ENCODE assay signal across 1 cellular context in the genomic region with DNA sequence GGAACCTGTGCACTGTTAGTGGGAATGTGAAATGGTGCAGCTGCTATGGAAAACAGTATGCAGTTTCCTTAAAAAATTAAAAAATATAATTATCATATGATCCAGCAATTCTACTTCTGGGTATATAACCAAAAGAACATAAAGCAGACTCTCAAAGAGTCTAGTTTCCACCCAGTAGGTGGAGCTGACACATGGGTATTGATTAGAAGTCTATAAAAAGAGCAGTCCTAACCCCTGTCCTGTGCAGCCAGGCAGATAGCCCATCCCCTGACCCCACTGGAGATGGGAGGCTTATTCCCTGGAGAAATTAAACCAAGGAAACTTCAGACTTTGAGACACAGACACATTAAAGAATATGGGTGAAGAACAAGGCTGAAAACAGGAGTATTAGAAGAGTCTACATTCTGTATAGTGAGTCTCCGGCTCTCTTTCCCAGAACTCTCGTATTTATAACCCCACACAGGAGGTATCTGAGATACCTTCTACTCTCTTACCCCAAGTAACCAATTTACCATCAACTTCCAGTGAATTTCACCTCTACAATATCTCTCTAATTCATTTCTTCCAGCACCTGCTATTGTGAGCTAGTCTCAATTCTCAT.
TF ChIP-seq lines count a peak whose summit lies in the region.

No MANE protein-coding gene starts in this region.

TF ChIP-seq in SK-N-SH treated with all-trans-retinoic acid at 6 μM for 48 hours, 23 proteins besides CTCF, POLR2A, EP300 and RAD21 (continued from another document):
- TF ChIP-seq CREB5 (CRISPR knock-in tag; IDR thresholded peaks at IDR 0.05; ENCODE audit: low read depth) (no peak), ESRRG (CRISPR knock-in tag; IDR thresholded peaks at IDR 0.05) (no peak), SNAI2 (CRISPR knock-in tag; IDR thresholded peaks at IDR 0.05) (no peak), GLIS3 (CRISPR knock-in tag; IDR thresholded peaks at IDR 0.05) (no peak), TOX (CRISPR knock-in tag; IDR thresholded peaks at IDR 0.05; ENCODE audit: borderline replicate concordance) (no peak), ISL1 (CRISPR knock-in tag; IDR thresholded peaks at IDR 0.05) (no peak), ARNTL (CRISPR knock-in tag; IDR thresholded peaks at IDR 0.05; ENCODE audit: borderline replicate concordance, low read depth) (no peak), CSDC2 (CRISPR knock-in tag; IDR thresholded peaks at IDR 0.05) (no peak), TSHZ2 (CRISPR knock-in tag; IDR thresholded peaks at IDR 0.05) (no peak), ZC3H10 (CRISPR knock-in tag; IDR thresholded peaks at IDR 0.05) (no peak), ZNF8 (CRISPR knock-in tag; IDR thresholded peaks at IDR 0.05) (no peak), ZFP30 (CRISPR knock-in tag; IDR thresholded peaks at IDR 0.05) (no peak), ZNF70 (CRISPR knock-in tag; IDR thresholded peaks at IDR 0.05) (no peak)
- TF ChIP-seq, protein P1, sequence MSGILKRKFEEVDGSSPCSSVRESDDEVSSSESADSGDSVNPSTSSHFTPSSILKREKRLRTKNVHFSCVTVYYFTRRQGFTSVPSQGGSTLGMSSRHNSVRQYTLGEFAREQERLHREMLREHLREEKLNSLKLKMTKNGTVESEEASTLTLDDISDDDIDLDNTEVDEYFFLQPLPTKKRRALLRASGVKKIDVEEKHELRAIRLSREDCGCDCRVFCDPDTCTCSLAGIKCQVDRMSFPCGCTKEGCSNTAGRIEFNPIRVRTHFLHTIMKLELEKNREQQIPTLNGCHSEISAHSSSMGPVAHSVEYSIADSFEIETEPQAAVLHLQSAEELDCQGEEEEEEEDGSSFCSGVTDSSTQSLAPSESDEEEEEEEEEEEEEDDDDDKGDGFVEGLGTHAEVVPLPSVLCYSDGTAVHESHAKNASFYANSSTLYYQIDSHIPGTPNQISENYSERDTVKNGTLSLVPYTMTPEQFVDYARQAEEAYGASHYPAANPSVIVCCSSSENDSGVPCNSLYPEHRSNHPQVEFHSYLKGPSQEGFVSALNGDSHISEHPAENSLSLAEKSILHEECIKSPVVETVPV (CRISPR knock-in tag; IDR thresholded peaks at IDR 0.05) = no peak
